ENCODE assay signal across 1 cellular context in genomic region chr3:186775999-186776398, GRCh38.
TF ChIP-seq lines count a peak whose summit lies in the region.

No MANE protein-coding gene starts in this region.

TF ChIP-seq in GM23338, 12 proteins besides CTCF, POLR2A, EP300 and RAD21 (continued from another document):
- TF ChIP-seq ZNF462 (CRISPR knock-in tag; IDR thresholded peaks at IDR 0.05) = no peak
TF ChIP-seq in GM23338: peak in this region for 1.
